ENCODE assay signal across 8 cellular contexts in genomic region chr16:69310479-69311114, GRCh38. TPM values are rescaled to one million over a fixed set of nuclear protein-coding genes. Genes with fewer than 3 reads are reported as not detected.
DNase-seq lines count a peak whose midpoint lies in the region; ATAC-seq and TF ChIP-seq lines count a peak whose summit lies in the region.

No MANE protein-coding gene starts in this region.

- H3K36me3 ChIP-seq in HUES6 (ENCODE audit: control insufficient read depth, insufficient read depth, low read length), result peaks cover 15% of the 10 kb centered on the region

- no peak for TF ChIP-seq CTCF in coronary artery (IDR thresholded peaks at IDR 0.05)

- H3K27ac ChIP-seq in HUES6 (ENCODE audit: low read depth, low read length), result no peak overlapping the region; the same call in 1 of the 2 replicates
- peak overlapping the region; percentile 45 to 96 for H3K27ac ChIP-seq in coronary artery

- peak overlapping the region; percentile 95 for H3K4me3 Mint-ChIP-seq in natural killer cell treated with Interleukin-12 subunit alpha and Interleukin-12 subunit beta and Interleukin-15 and Interleukin-18, amount 100 ng/mL, for 72 hours

- H3K27ac Mint-ChIP-seq in natural killer cell treated with Interleukin-12 subunit alpha and Interleukin-12 subunit beta and Interleukin-15 and Interleukin-18, amount 100 ng/mL, for 72 hours, result peak overlapping the region; percentile 76 to 90

- no peaks in the 10 kb centered on the region for H3K9me3 ChIP-seq in HUES6 (ENCODE audit: control insufficient read depth, insufficient read depth, low read depth, low read length)

- ATAC-seq in GM19035 (IDR thresholded peaks at IDR 0.05; ENCODE audit: unreplicated experiment), result peak; percentile 2
- peak; percentile 0 for ATAC-seq in natural killer cell treated with Interleukin-12 subunit alpha and Interleukin-12 subunit beta and Interleukin-15 and Interleukin-18, amount 100 ng/mL, for 72 hours
- no peak for ATAC-seq in GM19463 (IDR thresholded peaks at IDR 0.05; ENCODE audit: unreplicated experiment)
- no peak for ATAC-seq in HG03442 (IDR thresholded peaks at IDR 0.05; ENCODE audit: unreplicated experiment)

- H3K4me1 ChIP-seq in HUES6 (ENCODE audit: control insufficient read depth, insufficient read depth, low read length), result peaks cover 8% of the 10 kb centered on the region; the same call in 1 of the 2 replicates

- H3K4me3 ChIP-seq in HUES6 (ENCODE audit: low read depth, low read length), result peak overlapping the region; percentile 76
- H3K4me3 ChIP-seq in coronary artery, result peak overlapping the region; percentile 100

- no peaks in the 10 kb centered on the region for H3K27me3 ChIP-seq in HUES6 (ENCODE audit: control insufficient read depth, insufficient read depth, low read length)

- H3K9me3 Mint-ChIP-seq in natural killer cell treated with Interleukin-12 subunit alpha and Interleukin-12 subunit beta and Interleukin-15 and Interleukin-18, amount 100 ng/mL, for 72 hours, result no peaks in the 10 kb centered on the region

- no peaks in the 10 kb centered on the region for H3K27me3 Mint-ChIP-seq in natural killer cell treated with Interleukin-12 subunit alpha and Interleukin-12 subunit beta and Interleukin-15 and Interleukin-18, amount 100 ng/mL, for 72 hours

- DNase-seq in coronary artery (ENCODE audit: low spot score) (no peak), iPS-NIHi11 (ENCODE audit: low spot score) (no peak), NCI-H1105 treated with DMSO at 0.1 percent for 48 hours (lab: John Stamatoyannopoulos, UW) (no peak)
- DNase-seq in natural killer cell treated with Interleukin-12 subunit alpha and Interleukin-12 subunit beta and Interleukin-15 and Interleukin-18, amount 100 ng/mL, for 72 hours (ENCODE audit: low spot score), result no peak

- H3K9ac ChIP-seq in HUES6 (ENCODE audit: low read length), result peak overlapping the region; percentile 44

- peaks cover 4% of the 10 kb centered on the region for H3K36me3 Mint-ChIP-seq in natural killer cell treated with Interleukin-12 subunit alpha and Interleukin-12 subunit beta and Interleukin-15 and Interleukin-18, amount 100 ng/mL, for 72 hours

- peaks cover 18 to 20% of the 10 kb centered on the region in 2 donors for H3K4me1 Mint-ChIP-seq in natural killer cell treated with Interleukin-12 subunit alpha and Interleukin-12 subunit beta and Interleukin-15 and Interleukin-18, amount 100 ng/mL, for 72 hours (ENCODE audit: low read depth in 2 of 2)

RNA-seq across cellular contexts. Expression of gene VPS4A, which starts 0.6 kb away (rescaled TPM):
- total RNA-seq in natural killer cell treated with Interleukin-12 subunit alpha and Interleukin-12 subunit beta and Interleukin-15 and Interleukin-18, amount 100 ng/mL, for 72 hours, result 10 to 100 TPM; 41.5 to 45.8 TPM

RNA-seq across cellular contexts. Expression of gene PDF, which starts 19.8 kb away (rescaled TPM):
- 10 to 100 TPM; 15.6 to 26.9 TPM for total RNA-seq in natural killer cell treated with Interleukin-12 subunit alpha and Interleukin-12 subunit beta and Interleukin-15 and Interleukin-18, amount 100 ng/mL, for 72 hours

RNA-seq across cellular contexts. Expression of gene COG8, which starts 28.8 kb away (rescaled TPM):
- total RNA-seq in natural killer cell treated with Interleukin-12 subunit alpha and Interleukin-12 subunit beta and Interleukin-15 and Interleukin-18, amount 100 ng/mL, for 72 hours, result 10 to 100 TPM; 29.6 to 39.0 TPM

RNA-seq across cellular contexts. Expression of gene NIP7, which starts 29.0 kb away (rescaled TPM):
- 10 to 100 TPM; 52.3 to 82.8 TPM for total RNA-seq in natural killer cell treated with Interleukin-12 subunit alpha and Interleukin-12 subunit beta and Interleukin-15 and Interleukin-18, amount 100 ng/mL, for 72 hours

RNA-seq across cellular contexts. Expression of gene TMED6, which starts 41.0 kb away (rescaled TPM):
- 1 to 10 TPM; 1.5 to 5.0 TPM for total RNA-seq in natural killer cell treated with Interleukin-12 subunit alpha and Interleukin-12 subunit beta and Interleukin-15 and Interleukin-18, amount 100 ng/mL, for 72 hours

Comparison
In these comparisons a context has a peak if more than half of its experiments do, and no peak if none do; other contexts are left out.
1. ATAC-seq: peak in GM19035 (single experiment) and natural killer cell treated with Interleukin-12 subunit alpha and Interleukin-12 subunit beta and Interleukin-15 and Interleukin-18, amount 100 ng/mL, for 72 hours (2 of 2); none in GM19463 (single experiment) and HG03442 (single experiment).